Comparison of ENCODE assay signal across 9 cellular contexts in the genomic region with DNA sequence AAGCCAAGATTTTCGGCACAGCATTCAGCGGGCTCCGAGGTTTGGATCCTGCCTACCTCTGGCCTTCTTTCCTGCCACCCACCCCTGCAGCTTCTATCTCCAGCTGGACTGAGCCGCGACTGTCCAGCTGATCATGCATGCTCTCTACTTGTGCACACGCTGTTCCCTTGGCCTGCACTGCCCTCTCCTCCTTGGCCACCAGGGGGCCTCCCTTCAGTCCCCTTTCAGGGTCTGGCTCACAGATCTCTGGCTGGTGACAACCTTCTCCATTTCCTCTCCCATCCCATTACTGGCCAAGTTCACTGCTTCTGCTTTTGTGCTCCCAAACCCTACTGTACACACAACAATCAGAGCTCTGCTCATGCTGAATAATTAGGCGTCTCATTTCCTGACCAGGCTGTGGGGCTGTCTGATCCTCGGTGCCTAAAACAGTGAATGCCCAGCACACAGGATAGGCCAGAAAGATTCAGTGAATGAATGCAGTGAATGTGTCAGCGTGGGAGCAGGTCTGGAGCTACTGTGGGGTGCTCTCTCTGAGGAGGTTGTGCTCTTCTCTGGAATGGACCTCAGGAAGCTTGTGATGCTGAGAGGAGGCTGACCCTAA.
DNase-seq lines count a peak whose midpoint lies in the region; ATAC-seq and TF ChIP-seq lines count a peak whose summit lies in the region.
"Had no signal": no experiment of that assay in that cellular context is flagged by ENCODE, and none has a peak within 500 bp of the region (broad histone marks: within the 10 kb centered on the region; RNA-seq: fewer than 3 reads in every experiment).

No MANE protein-coding gene starts in this region.

- H3K36me3 Mint-ChIP-seq in glutamatergic neuron (ENCODE audit: unreplicated experiment) = peaks cover 15% of the 10 kb centered on the region
- H3K36me3 Mint-ChIP-seq: T-cell had no signal

- no peaks in the 10 kb centered on the region for H4K20me1 ChIP-seq in BLaER1 treated with 17β-estradiol and CSF1 and Interleukin-3, amounts not matched to agents 10 nM and 100 nM

- TF ChIP-seq CTCF in glutamatergic neuron (IDR thresholded peaks at IDR 0.05; ENCODE audit: partially characterized antibody, unreplicated experiment) (peak; percentile 94), psoas muscle (IDR thresholded peaks at IDR 0.05) (peak; percentile 76)

- peaks cover 0 to 3% (median 0%) of the 10 kb centered on the region in 11 experiments; a peak in 1 of 22 replicates for H3K9me3 ChIP-seq in BLaER1 treated with 17β-estradiol and CSF1 and Interleukin-3, amounts not matched to agents 10 nM and 100 nM (replicated peaks in 1 of 11)
- no peaks in the 10 kb centered on the region for H3K9me3 ChIP-seq in psoas muscle

- peaks cover 53 to 85% (median 64%) of the 10 kb centered on the region in 10 experiments for H3K4me1 ChIP-seq in BLaER1 treated with 17β-estradiol and CSF1 and Interleukin-3, amounts not matched to agents 10 nM and 100 nM
- H3K4me1 ChIP-seq in psoas muscle = no peaks in the 10 kb centered on the region

- no peaks in the 10 kb centered on the region for H3K27me3 ChIP-seq in BLaER1 treated with 17β-estradiol and CSF1 and Interleukin-3, amounts not matched to agents 10 nM and 100 nM
- H3K27me3 ChIP-seq in psoas muscle (ENCODE audit: insufficient read depth in 3 of 3, low read length in 2 of 3) = no peaks in the 10 kb centered on the region

- H3K27ac Mint-ChIP-seq in glutamatergic neuron (ENCODE audit: unreplicated experiment) = no peak overlapping the region
- H3K27ac Mint-ChIP-seq: T-cell had no signal

- peak overlapping the region in 7 of 11 experiments; percentile 6 to 89 (median 41); a peak in 11 of 22 replicates for H3K9ac ChIP-seq in BLaER1 treated with 17β-estradiol and CSF1 and Interleukin-3, amounts not matched to agents 10 nM and 100 nM

- H3K4me3 Mint-ChIP-seq in glutamatergic neuron (ENCODE audit: unreplicated experiment) = no peak overlapping the region
- H3K4me3 Mint-ChIP-seq: T-cell had no signal

- DNase-seq in NCI-H524 (lab: John Stamatoyannopoulos, UW) = peak; percentile 33 to 51
- DNase-seq in activated T-cell treated with anti-CD3 and anti-CD28 coated beads, Interleukin-2, amount 50 U/mL, for 48 hours = peak; percentile 60
- peak; percentile 89 for DNase-seq in glutamatergic neuron
- peak; percentile 74 to 85 for DNase-seq in psoas muscle
- no peak for DNase-seq in OCI-M2 (lab: John Stamatoyannopoulos, UW; ENCODE audit: unreplicated experiment)

- peaks cover 7% of the 10 kb centered on the region for H3K9me3 Mint-ChIP-seq in glutamatergic neuron (ENCODE audit: unreplicated experiment)
- H3K9me3 Mint-ChIP-seq: T-cell had no signal

- whole genome bisulfite sequencing in psoas muscle, 3 donors = 35 to 53% (median 46%) methylated on average over 9 of the region's 9 CpGs

- H3K4me2 ChIP-seq in BLaER1 treated with 17β-estradiol and CSF1 and Interleukin-3, amounts not matched to agents 10 nM and 100 nM = peak overlapping the region; percentile 70 to 93 (median 87)

- H3K4me3 ChIP-seq in BLaER1 treated with 17β-estradiol and CSF1 and Interleukin-3, amounts not matched to agents 10 nM and 100 nM = no peak overlapping the region
- no peak overlapping the region for H3K4me3 ChIP-seq in psoas muscle

- H3K4me1 Mint-ChIP-seq in glutamatergic neuron (ENCODE audit: low read depth, unreplicated experiment) = peaks cover 37% of the 10 kb centered on the region
- H3K4me1 Mint-ChIP-seq: T-cell had no signal

- peak overlapping the region; percentile 21 to 98 (median 86); a peak in 20 of 22 replicates for H3K27ac ChIP-seq in BLaER1 treated with 17β-estradiol and CSF1 and Interleukin-3, amounts not matched to agents 10 nM and 100 nM
- no peak overlapping the region for H3K27ac ChIP-seq in psoas muscle

- intact Hi-C loops in psoas muscle (cut with DNase I) = loop anchor here in 1 of 2 donors (5.0 kb wide), 1 partner anchor 164 kb away; no protein-coding TSS in a partner anchor

- peaks cover 2% of the 10 kb centered on the region for H3K27me3 Mint-ChIP-seq in glutamatergic neuron (ENCODE audit: unreplicated experiment)

- peaks cover 0 to 12% (median 0%) of the 10 kb centered on the region in 11 experiments; a peak in 2 of 22 replicates for H3K36me3 ChIP-seq in BLaER1 treated with 17β-estradiol and CSF1 and Interleukin-3, amounts not matched to agents 10 nM and 100 nM
- H3K36me3 ChIP-seq in psoas muscle (ENCODE audit: insufficient read depth in 1 of 2, low read depth in 1 of 2) = no peaks in the 10 kb centered on the region

- ATAC-seq in GM18868 (IDR thresholded peaks at IDR 0.05; ENCODE audit: unreplicated experiment) = peak; percentile 96
- ATAC-seq in HG03095 (IDR thresholded peaks at IDR 0.05; ENCODE audit: unreplicated experiment) = peak; percentile 84
- peak; percentile 80 to 90 (median 82) for ATAC-seq in psoas muscle
- ATAC-seq: T-cell had no signal
